ENCODE assay signal across 14 cellular contexts in genomic region chr11:19578871-19579270, GRCh38.
A peak's percentile ranks its signal among the peaks of the same experiment; 100 is the strongest.
DNase-seq lines count a peak whose midpoint lies in the region; ATAC-seq lines count a peak whose summit lies in the region.
"Had no signal": no experiment of that assay in that cellular context is flagged by ENCODE, and none has a peak within 500 bp of the region (broad histone marks: within the 10 kb centered on the region; RNA-seq: fewer than 3 reads in every experiment).

No MANE protein-coding gene starts in this region.

- peak overlapping the region; percentile 48 to 90 (median 76); a peak in 21 of 22 replicates for H3K4me2 ChIP-seq in BLaER1 treated with 17β-estradiol and CSF1 and Interleukin-3, amounts not matched to agents 10 nM and 100 nM

- no peaks in the 10 kb centered on the region for H3K36me3 ChIP-seq in BLaER1 treated with 17β-estradiol and CSF1 and Interleukin-3, amounts not matched to agents 10 nM and 100 nM
- no peaks in the 10 kb centered on the region for H3K36me3 ChIP-seq in muscle layer of colon (ENCODE audit: insufficient read depth, low read length)

- ATAC-seq in activated CD8-positive, alpha-beta T cell treated with anti-CD3 and anti-CD28 coated beads, Interleukin-2, amount 10 ng/mL, durations not matched to agents 7 days and 5 days: no peak
- ATAC-seq in GM21825 (IDR thresholded peaks at IDR 0.05; ENCODE audit: unreplicated experiment): no peak
- ATAC-seq: Panc1 had no signal

- no peak overlapping the region for H3K4me3 Mint-ChIP-seq in activated T-helper 1 cell treated with anti-CD3 and anti-CD28 coated beads, Interleukin-12 subunit alpha, Interleukin-12 subunit beta, Interleukin-2, Interleukin-4 antibody, amounts not matched to agents 30 ng/mL and 10 ng/mL and 1 ng/mL, durations not matched to agents 14 hours and 24 hours and 36 hours
- no peak overlapping the region for H3K4me3 Mint-ChIP-seq in activated CD8-positive, alpha-beta T cell treated with anti-CD3 and anti-CD28 coated beads, Interleukin-2, amount 10 ng/mL, durations not matched to agents 7 days and 5 days

- CTCF ChIA-PET in activated CD8-positive, alpha-beta T cell treated with anti-CD3 and anti-CD28 coated beads, Interleukin-2, amount 10 ng/mL, durations not matched to agents 7 days and 5 days (lab: Charles Lee): no interaction called here

- no peaks in the 10 kb centered on the region for H3K36me3 Mint-ChIP-seq in activated T-helper 1 cell treated with anti-CD3 and anti-CD28 coated beads, Interleukin-12 subunit alpha, Interleukin-12 subunit beta, Interleukin-2, Interleukin-4 antibody, amounts not matched to agents 30 ng/mL and 10 ng/mL and 1 ng/mL, durations not matched to agents 14 hours and 24 hours and 36 hours (ENCODE audit: low read depth)
- H3K36me3 Mint-ChIP-seq in activated CD8-positive, alpha-beta T cell treated with anti-CD3 and anti-CD28 coated beads, Interleukin-2, amount 10 ng/mL, durations not matched to agents 7 days and 5 days (ENCODE audit: low read depth): no peaks in the 10 kb centered on the region

- no peaks in the 10 kb centered on the region for H3K4me1 Mint-ChIP-seq in activated T-helper 1 cell treated with anti-CD3 and anti-CD28 coated beads, Interleukin-12 subunit alpha, Interleukin-12 subunit beta, Interleukin-2, Interleukin-4 antibody, amounts not matched to agents 30 ng/mL and 10 ng/mL and 1 ng/mL, durations not matched to agents 14 hours and 24 hours and 36 hours (ENCODE audit: low read depth)
- no peaks in the 10 kb centered on the region for H3K4me1 Mint-ChIP-seq in activated CD8-positive, alpha-beta T cell treated with anti-CD3 and anti-CD28 coated beads, Interleukin-2, amount 10 ng/mL, durations not matched to agents 7 days and 5 days (ENCODE audit: low read depth)

- POLR2A ChIA-PET in activated CD8-positive, alpha-beta T cell treated with anti-CD3 and anti-CD28 coated beads, Interleukin-2, amount 10 ng/mL, durations not matched to agents 7 days and 5 days (lab: Charles Lee): no interaction called here

- intact Hi-C loops in activated T-helper 1 cell treated with anti-CD3 and anti-CD28 coated beads, Interleukin-12 subunit alpha, Interleukin-12 subunit beta, Interleukin-2, Interleukin-4 antibody, amounts not matched to agents 30 ng/mL and 10 ng/mL and 1 ng/mL, durations not matched to agents 14 hours and 24 hours and 36 hours (cut with micrococcal nuclease): no loop called here

- peaks cover 25 to 47% (median 30%) of the 10 kb centered on the region in 10 experiments for H3K4me1 ChIP-seq in BLaER1 treated with 17β-estradiol and CSF1 and Interleukin-3, amounts not matched to agents 10 nM and 100 nM
- peaks cover 66% of the 10 kb centered on the region for H3K4me1 ChIP-seq in muscle layer of colon (ENCODE audit: insufficient read depth, low read length)

- no peaks in the 10 kb centered on the region for H3K9me3 Mint-ChIP-seq in activated T-helper 1 cell treated with anti-CD3 and anti-CD28 coated beads, Interleukin-12 subunit alpha, Interleukin-12 subunit beta, Interleukin-2, Interleukin-4 antibody, amounts not matched to agents 30 ng/mL and 10 ng/mL and 1 ng/mL, durations not matched to agents 14 hours and 24 hours and 36 hours
- H3K9me3 Mint-ChIP-seq in activated CD8-positive, alpha-beta T cell treated with anti-CD3 and anti-CD28 coated beads, Interleukin-2, amount 10 ng/mL, durations not matched to agents 7 days and 5 days (ENCODE audit: insufficient read depth): no peaks in the 10 kb centered on the region

- H3K9me3 ChIP-seq in BLaER1 treated with 17β-estradiol and CSF1 and Interleukin-3, amounts not matched to agents 10 nM and 100 nM (replicated peaks in 1 of 11): 0 out of 22 replicates have a peak, but pooled peaks cover 0 to 2% (median 0%) of the 10 kb centered on the region in 11 experiments
- H3K9me3 ChIP-seq in muscle layer of colon (ENCODE audit: low read length): no peaks in the 10 kb centered on the region

- H3K9ac ChIP-seq in BLaER1 treated with 17β-estradiol and CSF1 and Interleukin-3, amounts not matched to agents 10 nM and 100 nM: peak overlapping the region in 1 of 11 experiments; percentile 38; a peak in 1 of 22 replicates
- H3K9ac ChIP-seq in muscle layer of colon (ENCODE audit: low read length): peak overlapping the region; percentile 13

- DNase-seq in caudate nucleus (lab: John Stamatoyannopoulos, UW): peak in 2 of 61 donors; percentile 10 to 19
- no peak for DNase-seq in substantia nigra (lab: John Stamatoyannopoulos, UW)
- no peak for DNase-seq in activated T-helper 1 cell treated with anti-CD3 and anti-CD28 coated beads, Interleukin-12 subunit alpha, Interleukin-12 subunit beta, Interleukin-2, Interleukin-4 antibody, amounts not matched to agents 30 ng/mL and 10 ng/mL and 1 ng/mL, durations not matched to agents 14 hours and 24 hours and 36 hours (ENCODE audit: low spot score)
- no peak for DNase-seq in NCI-H1436 (lab: John Stamatoyannopoulos, UW)
- no peak for DNase-seq in activated CD8-positive, alpha-beta T cell treated with anti-CD3 and anti-CD28 coated beads, Interleukin-2, amount 10 ng/mL, durations not matched to agents 7 days and 5 days
- DNase-seq: activated effector memory CD4-positive, alpha-beta T cell treated with Interleukin-2 at 50 U/mL for 16 hours; cerebellar nuclear complex; NCI-H82; stimulated activated CD4-positive, alpha-beta T cell treated with anti-CD3 and anti-CD28 coated beads, Interleukin-4, amount 100 ng/mL, for 4 hours; T1000 had no signal

- no peak overlapping the region for H3K27ac ChIP-seq in BLaER1 treated with 17β-estradiol and CSF1 and Interleukin-3, amounts not matched to agents 10 nM and 100 nM
- H3K27ac ChIP-seq in caudate nucleus (ENCODE audit: low read depth, low read length) (peak overlapping the region; percentile 93), muscle layer of colon (ENCODE audit: low read depth, low read length) (peak overlapping the region; percentile 82), substantia nigra (ENCODE audit: low read depth, low read length, poor library complexity, severe bottlenecking) (peak overlapping the region; percentile 73)

- no peak overlapping the region for H3K4me3 ChIP-seq in BLaER1 treated with 17β-estradiol and CSF1 and Interleukin-3, amounts not matched to agents 10 nM and 100 nM
- no peak overlapping the region for H3K4me3 ChIP-seq in muscle layer of colon (ENCODE audit: low read depth in 1 of 2, low read length in 2 of 2)

- H3K27me3 Mint-ChIP-seq in activated T-helper 1 cell treated with anti-CD3 and anti-CD28 coated beads, Interleukin-12 subunit alpha, Interleukin-12 subunit beta, Interleukin-2, Interleukin-4 antibody, amounts not matched to agents 30 ng/mL and 10 ng/mL and 1 ng/mL, durations not matched to agents 14 hours and 24 hours and 36 hours (ENCODE audit: insufficient read depth): no peaks in the 10 kb centered on the region
- H3K27me3 Mint-ChIP-seq in activated CD8-positive, alpha-beta T cell treated with anti-CD3 and anti-CD28 coated beads, Interleukin-2, amount 10 ng/mL, durations not matched to agents 7 days and 5 days (ENCODE audit: low read depth): no peaks in the 10 kb centered on the region

- no peak overlapping the region for H3K27ac Mint-ChIP-seq in activated T-helper 1 cell treated with anti-CD3 and anti-CD28 coated beads, Interleukin-12 subunit alpha, Interleukin-12 subunit beta, Interleukin-2, Interleukin-4 antibody, amounts not matched to agents 30 ng/mL and 10 ng/mL and 1 ng/mL, durations not matched to agents 14 hours and 24 hours and 36 hours
- H3K27ac Mint-ChIP-seq in activated CD8-positive, alpha-beta T cell treated with anti-CD3 and anti-CD28 coated beads, Interleukin-2, amount 10 ng/mL, durations not matched to agents 7 days and 5 days: no peak overlapping the region

- H4K20me1 ChIP-seq in BLaER1 treated with 17β-estradiol and CSF1 and Interleukin-3, amounts not matched to agents 10 nM and 100 nM: no peaks in the 10 kb centered on the region

- no peaks in the 10 kb centered on the region for H3K27me3 ChIP-seq in BLaER1 treated with 17β-estradiol and CSF1 and Interleukin-3, amounts not matched to agents 10 nM and 100 nM
- H3K27me3 ChIP-seq in muscle layer of colon (ENCODE audit: control insufficient read depth in 1 of 2, insufficient read depth in 2 of 2, low read length in 2 of 2): no peaks in the 10 kb centered on the region

Comparison
In these comparisons a context has a peak if more than half of its experiments do, and no peak if none do; other contexts are left out.
1. H3K27ac ChIP-seq: peak in caudate nucleus (single experiment), muscle layer of colon (single experiment) and substantia nigra (single experiment); none in BLaER1 treated with 17β-estradiol and CSF1 and Interleukin-3, amounts not matched to agents 10 nM and 100 nM (0 of 11).